Comparison of ENCODE assay signal across 3 cellular contexts in genomic region chr6:101462576-101462975, GRCh38.
TF ChIP-seq lines count a peak whose summit lies in the region.

No MANE protein-coding gene starts in this region.

TF ChIP-seq in SK-N-SH, 30 proteins besides CTCF, POLR2A, EP300 and RAD21:
- TF ChIP-seq REST (IDR thresholded peaks at IDR 0.05; ENCODE audit: low read depth, low read length) = no peak
- no peak for TF ChIP-seq TEAD4 (IDR thresholded peaks at IDR 0.05; ENCODE audit: borderline replicate concordance, insufficient read depth)
- no peak for TF ChIP-seq MAX (IDR thresholded peaks at IDR 0.05; ENCODE audit: low read depth)
TF ChIP-seq in SK-N-SH: peak in this region for 0.

TF ChIP-seq in SK-N-SH treated with all-trans-retinoic acid at 6 μM for 48 hours, 23 proteins besides CTCF, POLR2A, EP300 and RAD21:
- no peak for TF ChIP-seq ISL1 (CRISPR knock-in tag; IDR thresholded peaks at IDR 0.05)

TF ChIP-seq in IMR-90, 13 proteins besides CTCF, POLR2A, EP300 and RAD21:
- TF ChIP-seq MAZ (IDR thresholded peaks at IDR 0.05; ENCODE audit: borderline replicate concordance, low read depth, low read length) (no peak), CHD1 (IDR thresholded peaks at IDR 0.05; ENCODE audit: low read depth, low read length) (no peak), MXI1 (IDR thresholded peaks at IDR 0.05; ENCODE audit: borderline replicate concordance, low read depth, low read length) (no peak), USF2 (IDR thresholded peaks at IDR 0.05; ENCODE audit: low read depth, low read length) (no peak), CEBPB (IDR thresholded peaks at IDR 0.05; ENCODE audit: low read depth, low read length) (no peak), SMC3 (IDR thresholded peaks at IDR 0.05; ENCODE audit: low read depth, low read length) (no peak), RFX5 (IDR thresholded peaks at IDR 0.05; ENCODE audit: low read depth, low read length) (no peak), BHLHE40 (IDR thresholded peaks at IDR 0.05; ENCODE audit: low read depth, low read length) (no peak)
